In the genomic region with DNA sequence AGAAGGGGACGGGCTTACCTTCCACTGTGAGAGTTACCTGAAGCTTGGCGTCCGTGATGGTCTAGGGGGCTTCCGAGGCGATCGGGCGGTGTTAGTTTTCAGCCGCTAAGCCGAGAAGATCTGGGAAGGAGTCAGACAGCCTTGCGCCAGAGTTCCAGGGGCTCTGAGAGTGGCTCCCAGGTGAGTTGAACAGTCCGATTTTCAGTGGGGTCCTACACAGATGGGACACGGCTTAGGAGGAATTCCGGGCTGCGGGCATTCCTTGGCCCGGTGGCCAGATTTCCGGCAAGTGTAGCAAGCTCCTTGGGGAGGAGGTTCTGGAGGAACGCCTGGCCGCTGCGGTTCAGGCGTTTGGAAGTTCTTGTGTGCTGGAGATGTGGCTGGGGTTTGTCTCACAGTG, we compare ENCODE assay signal across 7 cellular contexts.
DNase-seq lines count a peak whose midpoint lies in the region; FAIRE-seq and TF ChIP-seq lines count a peak whose summit lies in the region.
"Not testable (repeated sequence)": the region's sequence is repeated elsewhere in the genome, so short reads cannot be mapped to it uniquely, and the experiment has no call there.

No MANE protein-coding gene starts in this region.

- H3K27me3 ChIP-seq in HUES48 (ENCODE audit: control insufficient read depth, insufficient read depth, low read length); astrocyte (ENCODE audit: insufficient read depth, low read length); iPS-15b (ENCODE audit: control insufficient read depth, insufficient read depth, low read length); trophoblast cell (ENCODE audit: insufficient read depth, low read length): not testable (repeated sequence)

- not testable (repeated sequence) for H4K20me1 ChIP-seq in astrocyte (ENCODE audit: insufficient read depth, low read length)

- H2BK120ac ChIP-seq in trophoblast cell (ENCODE audit: insufficient read depth, low read length, poor library complexity), result not testable (repeated sequence)

- not testable (repeated sequence) for H2AFZ ChIP-seq in astrocyte (ENCODE audit: low read depth, low read length); trophoblast cell (ENCODE audit: insufficient read depth, low read length, poor library complexity)

- not testable (repeated sequence) for H2AK5ac ChIP-seq in trophoblast cell (ENCODE audit: low read length)

- not testable (repeated sequence) for FAIRE-seq in astrocyte (lab: Jason Lieb, UNC)

- H3K27ac ChIP-seq in HUES48 (ENCODE audit: low read depth, low read length), result peak overlapping the region; percentile 75
- H3K27ac ChIP-seq in astrocyte (ENCODE audit: low read depth, low read length); trophoblast cell (ENCODE audit: low read depth, low read length): not testable (repeated sequence)

- H3K79me2 ChIP-seq in astrocyte (ENCODE audit: insufficient read depth, low read length); trophoblast cell (ENCODE audit: control insufficient read depth, insufficient read depth, low read length, poor library complexity): not testable (repeated sequence)

- H3K27ac Mint-ChIP-seq in astrocyte (ENCODE audit: unreplicated experiment), result peak overlapping the region; percentile 62
- not testable (repeated sequence) for H3K27ac Mint-ChIP-seq in glutamatergic neuron (ENCODE audit: unreplicated experiment)

- H2BK12ac ChIP-seq in trophoblast cell (ENCODE audit: low read length), result not testable (repeated sequence)

- H3K36me3 Mint-ChIP-seq in astrocyte (ENCODE audit: low read depth, unreplicated experiment); glutamatergic neuron (ENCODE audit: unreplicated experiment): not testable (repeated sequence)

- not testable (repeated sequence) for DNase-seq in astrocyte (ENCODE audit: low read depth); glutamatergic neuron; trophoblast cell
- peak; percentile 65 for DNase-seq in islet precursor cell

- peak overlapping the region; percentile 80 for H3K4me3 Mint-ChIP-seq in astrocyte (ENCODE audit: unreplicated experiment)
- peak overlapping the region; percentile 87 for H3K4me3 Mint-ChIP-seq in glutamatergic neuron (ENCODE audit: unreplicated experiment)

- H3K4me3 ChIP-seq in HUES48 (ENCODE audit: low read depth, low read length), result peak overlapping the region; percentile 79
- not testable (repeated sequence) for H3K4me3 ChIP-seq in astrocyte (ENCODE audit: insufficient read depth, low read depth, low read length)
- H3K4me3 ChIP-seq in iPS-15b (ENCODE audit: low read depth, low read length), result peak overlapping the region; percentile 74
- peak overlapping the region; percentile 62 for H3K4me3 ChIP-seq in trophoblast cell (ENCODE audit: low read depth, low read length)

- H3K14ac ChIP-seq in trophoblast cell (ENCODE audit: low read length), result not testable (repeated sequence)

- H3K18ac ChIP-seq in trophoblast cell (ENCODE audit: low read length), result not testable (repeated sequence)

- H3K9ac ChIP-seq in ES-I3 (ENCODE audit: low read depth, low read length), result peak overlapping the region; percentile 54
- H3K9ac ChIP-seq in HUES48 (ENCODE audit: low read depth, low read length), result peak overlapping the region; percentile 91
- H3K9ac ChIP-seq in astrocyte (ENCODE audit: low read length); trophoblast cell (ENCODE audit: low read length): not testable (repeated sequence)
- H3K9ac ChIP-seq in iPS-15b (ENCODE audit: low read depth, low read length), result peak overlapping the region; percentile 98

- WGBS in trophoblast cell (ENCODE audit: extremely low coverage, insufficient coverage, insufficient read length), result no CpG with 5 or more reads among the region's 20 CpGs

- H2BK5ac ChIP-seq in trophoblast cell (ENCODE audit: low read depth, low read length, poor library complexity), result not testable (repeated sequence)

- H3K9me3 ChIP-seq in ES-I3 (ENCODE audit: control insufficient read depth, insufficient read depth, low read length); HUES48 (ENCODE audit: control insufficient read depth, insufficient read depth, low read length); astrocyte (ENCODE audit: insufficient read depth, low read depth, low read length); iPS-15b (ENCODE audit: control insufficient read depth, insufficient read depth, low read length); trophoblast cell (ENCODE audit: insufficient read depth, low read depth, low read length): not testable (repeated sequence)

- peaks cover 29% of the 10 kb centered on the region for H3K4me1 ChIP-seq in ES-I3 (ENCODE audit: insufficient read depth, low read length)
- peaks cover 37% of the 10 kb centered on the region for H3K4me1 ChIP-seq in HUES48 (ENCODE audit: control insufficient read depth, insufficient read depth, low read length)
- not testable (repeated sequence) for H3K4me1 ChIP-seq in astrocyte (ENCODE audit: insufficient read depth, low read length); trophoblast cell (ENCODE audit: control insufficient read depth in 1 of 2, insufficient read depth in 2 of 2, low read length in 2 of 2)
- peaks cover 33% of the 10 kb centered on the region for H3K4me1 ChIP-seq in iPS-15b (ENCODE audit: control insufficient read depth, insufficient read depth, low read length)

- H4K12ac ChIP-seq in trophoblast cell (ENCODE audit: low read depth, low read length), result not testable (repeated sequence)

- H3K9me3 Mint-ChIP-seq in astrocyte (ENCODE audit: unreplicated experiment); glutamatergic neuron (ENCODE audit: unreplicated experiment): not testable (repeated sequence)

- not testable (repeated sequence) for H4K91ac ChIP-seq in trophoblast cell (ENCODE audit: low read depth, low read length)

- not testable (repeated sequence) for H3K4me2 ChIP-seq in astrocyte (ENCODE audit: low read length)
- peak overlapping the region; percentile 46 for H3K4me2 ChIP-seq in trophoblast cell (ENCODE audit: low read length)

- peaks cover 26% of the 10 kb centered on the region for H3K27me3 Mint-ChIP-seq in astrocyte (ENCODE audit: low read depth, unreplicated experiment)
- H3K27me3 Mint-ChIP-seq in glutamatergic neuron (ENCODE audit: unreplicated experiment), result not testable (repeated sequence)

- not testable (repeated sequence) for H3K4me1 Mint-ChIP-seq in astrocyte (ENCODE audit: low read depth, unreplicated experiment); glutamatergic neuron (ENCODE audit: low read depth, unreplicated experiment)

- H3K36me3 ChIP-seq in ES-I3 (ENCODE audit: insufficient read depth, low read length), result peaks cover 12% of the 10 kb centered on the region; the same call in 1 of the 2 replicates
- H3K36me3 ChIP-seq in HUES48 (ENCODE audit: control insufficient read depth, insufficient read depth, low read length), result peaks cover 11% of the 10 kb centered on the region
- H3K36me3 ChIP-seq in astrocyte (ENCODE audit: insufficient read depth, low read length); iPS-15b (ENCODE audit: control insufficient read depth, insufficient read depth, low read length); trophoblast cell (ENCODE audit: control insufficient read depth in 1 of 2, insufficient read depth in 2 of 2, low read length in 2 of 2): not testable (repeated sequence)

- H3K23ac ChIP-seq in trophoblast cell (ENCODE audit: low read length), result not testable (repeated sequence)

- H4K8ac ChIP-seq in trophoblast cell (ENCODE audit: low read depth, low read length), result not testable (repeated sequence)

- H3K4ac ChIP-seq in trophoblast cell (ENCODE audit: low read depth, low read length), result not testable (repeated sequence)

- H3K79me1 ChIP-seq in trophoblast cell (ENCODE audit: low read length), result not testable (repeated sequence)

- not testable (repeated sequence) for TF ChIP-seq CTCF in astrocyte (IDR thresholded peaks at IDR 0.05; ENCODE audit: insufficient read depth, low read depth, low read length); glutamatergic neuron (IDR thresholded peaks at IDR 0.05; ENCODE audit: partially characterized antibody, unreplicated experiment)
